In genomic region chr1:111290640-111291039, GRCh38 we compare ENCODE assay signal across 16 cellular contexts. TPM values are rescaled to one million over a fixed set of nuclear protein-coding genes. Genes with fewer than 3 reads are reported as not detected.
DNase-seq lines count a peak whose midpoint lies in the region; ATAC-seq and TF ChIP-seq lines count a peak whose summit lies in the region.
"Had no signal": no experiment of that assay in that cellular context is flagged by ENCODE, and none has a peak within 500 bp of the region (broad histone marks: within the 10 kb centered on the region; RNA-seq: fewer than 3 reads in every experiment).

Gene CHIA, plus strand, starts transcription at chr1:111290851. Its CDS starts 19,617 bp downstream, at chr1:111310468.

- H3K4me3 ChIP-seq in RWPE2 (ENCODE audit: severe bottlenecking), result no peak within 1 kb of the TSS
- H3K4me3 ChIP-seq: Peyer's patch, thoracic aorta had no signal

- peaks cover 13% of the 10 kb centered on the region for H3K27me3 ChIP-seq in RWPE2 (ENCODE audit: insufficient read depth, poor library complexity, severe bottlenecking)
- H3K27me3 ChIP-seq: Peyer's patch had no signal

- DNase-seq in NCI-H748 (lab: John Stamatoyannopoulos, UW; ENCODE audit: unreplicated experiment) (peak; percentile 43), NCI-H748 treated with DMSO at 0.1 percent for 48 hours (lab: John Stamatoyannopoulos, UW) (no peak), NCI-H2107 treated with DMSO at 0.1 percent for 48 hours (lab: John Stamatoyannopoulos, UW; ENCODE audit: unreplicated experiment) (peak; percentile 72), RWPE2 (ENCODE audit: low spot score) (no peak), renal cortical epithelial cell (ENCODE audit: low read depth) (peak; percentile 46), D341Med (ENCODE audit: low spot score) (no peak)
- DNase-seq in activated T-cell treated with anti-CD3 and anti-CD28 coated beads, Interleukin-2, amount 50 U/mL, for 24 hours, result no peak
- DNase-seq: activated CD4-positive, alpha-beta T cell treated with anti-CD3 and anti-CD28 coated beads, Interleukin-2, amount 50 U/mL, for 48 hours; CD8-positive, alpha-beta memory T cell; effector CD8-positive, alpha-beta T cell; foreskin fibroblast; Peyer's patch; T-helper 9 cell had no signal

- H3K27me3 Mint-ChIP-seq in activated T-cell treated with anti-CD3 and anti-CD28 coated beads, Interleukin-2, amount 50 U/mL, for 24 hours, result no peaks in the 10 kb centered on the region

- H3K4me1 ChIP-seq in RWPE2 (ENCODE audit: insufficient read depth, poor library complexity, severe bottlenecking), result no peaks in the 10 kb centered on the region
- H3K4me1 ChIP-seq: Peyer's patch had no signal

- no peak for TF ChIP-seq CTCF in RWPE2 (IDR thresholded peaks at IDR 0.05; ENCODE audit: poor library complexity, severe bottlenecking)

- ATAC-seq in RWPE2 (ENCODE audit: low read depth), result 0 out of 3 replicates have a peak, but pooled peaks have one; percentile 29
- ATAC-seq in HG03045 (IDR thresholded peaks at IDR 0.05; ENCODE audit: unreplicated experiment), result no peak

- H3K27ac ChIP-seq in RWPE2 (ENCODE audit: poor library complexity, severe bottlenecking), result no peak within 1 kb of the TSS
- H3K27ac ChIP-seq: Peyer's patch, thoracic aorta had no signal

- peaks cover 11% of the 10 kb centered on the region for H3K4me1 Mint-ChIP-seq in activated T-cell treated with anti-CD3 and anti-CD28 coated beads, Interleukin-2, amount 50 U/mL, for 24 hours (ENCODE audit: low read depth)

- H3K9me3 ChIP-seq in RWPE2 (ENCODE audit: severe bottlenecking), result no peaks in the 10 kb centered on the region
- H3K9me3 ChIP-seq: Peyer's patch, thoracic aorta had no signal

- no peak within 1 kb of the TSS for H3K27ac Mint-ChIP-seq in activated T-cell treated with anti-CD3 and anti-CD28 coated beads, Interleukin-2, amount 50 U/mL, for 24 hours
- H3K27ac Mint-ChIP-seq: CD8-positive, alpha-beta memory T cell had no signal

- H3K36me3 Mint-ChIP-seq in activated T-cell treated with anti-CD3 and anti-CD28 coated beads, Interleukin-2, amount 50 U/mL, for 24 hours (ENCODE audit: low read depth), result no peaks in the 10 kb centered on the region
- H3K36me3 Mint-ChIP-seq: CD8-positive, alpha-beta memory T cell had no signal

- no peaks in the 10 kb centered on the region for H3K36me3 ChIP-seq in RWPE2 (ENCODE audit: low read depth)
- H3K36me3 ChIP-seq: Peyer's patch, thoracic aorta had no signal

- no peaks in the 10 kb centered on the region for H3K9me3 Mint-ChIP-seq in activated T-cell treated with anti-CD3 and anti-CD28 coated beads, Interleukin-2, amount 50 U/mL, for 24 hours
- H3K9me3 Mint-ChIP-seq: CD8-positive, alpha-beta memory T cell had no signal

- no peak within 1 kb of the TSS for H3K4me3 Mint-ChIP-seq in activated T-cell treated with anti-CD3 and anti-CD28 coated beads, Interleukin-2, amount 50 U/mL, for 24 hours
- H3K4me3 Mint-ChIP-seq: CD8-positive, alpha-beta memory T cell had no signal

RNA-seq across cellular contexts. Expression of gene CHIA, which starts in this region (rescaled TPM):
- total RNA-seq in renal cortical epithelial cell, result not detected in 2 replicates
- total RNA-seq: CD8-positive, alpha-beta memory T cell; osteoblast; Peyer's patch; thoracic aorta had no signal

Comparison
In these comparisons a context has a peak if more than half of its experiments do, and no peak if none do; other contexts are left out.
1. DNase-seq: peak in NCI-H748 (single experiment) and NCI-H2107 treated with DMSO at 0.1 percent for 48 hours (single experiment); none in NCI-H748 treated with DMSO at 0.1 percent for 48 hours (single experiment), RWPE2 (single experiment), activated T-cell treated with anti-CD3 and anti-CD28 coated beads, Interleukin-2, amount 50 U/mL, for 24 hours (single experiment) and D341Med (single experiment).
2. Peak in DNase-seq in renal cortical epithelial cell; RNA of the gene not detected or under 1 TPM.